19 cellular contexts compared by ENCODE assay signal in the genomic region with DNA sequence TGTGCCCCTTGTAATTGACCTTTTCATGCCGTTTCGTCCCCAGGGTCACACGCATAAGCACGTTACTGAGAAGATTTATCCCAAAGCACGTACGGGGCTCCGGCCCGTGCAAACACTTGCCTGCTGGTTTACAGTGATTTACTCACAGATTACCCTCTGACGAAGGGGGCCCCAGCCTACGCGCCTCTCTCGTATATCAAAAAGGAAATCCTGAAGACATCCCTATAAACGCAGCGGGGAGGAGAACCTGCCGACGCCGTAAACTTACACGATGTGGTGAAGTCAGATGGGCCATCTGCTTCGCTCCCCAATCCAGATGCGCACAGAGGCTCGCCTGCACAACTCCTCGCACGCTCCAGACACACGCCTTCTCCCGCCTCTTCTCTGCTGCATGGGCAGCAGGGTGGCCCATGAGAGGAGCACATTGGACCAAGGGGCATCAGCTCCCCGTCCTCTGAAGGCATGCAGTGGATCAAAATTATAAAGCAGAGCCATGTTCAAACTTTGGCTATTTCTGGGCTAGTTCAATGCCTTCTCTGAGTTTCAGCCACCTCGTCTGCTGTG.
DNase-seq lines count a peak whose midpoint lies in the region; ATAC-seq and TF ChIP-seq lines count a peak whose summit lies in the region.
"Had no signal": no experiment of that assay in that cellular context is flagged by ENCODE, and none has a peak within 500 bp of the region (broad histone marks: within the 10 kb centered on the region; RNA-seq: fewer than 3 reads in every experiment).

No MANE protein-coding gene starts in this region.

- H3K4me1 ChIP-seq in uterus = peaks cover 0 to 3% of the 10 kb centered on the region in 2 donors
- H3K4me1 ChIP-seq: BE2C had no signal

- peaks cover 76% of the 10 kb centered on the region for H3K27me3 Mint-ChIP-seq in nephron progenitor cell (ENCODE audit: low read depth, poor library complexity)

- H3K27ac Mint-ChIP-seq in nephron progenitor cell = peak overlapping the region; percentile 12
- H3K27ac Mint-ChIP-seq: CD8-positive, alpha-beta T cell had no signal

- H3K36me3 ChIP-seq in uterus = no peaks in the 10 kb centered on the region
- H3K36me3 ChIP-seq: BE2C had no signal

- H3K9me3 ChIP-seq in uterus = no peaks in the 10 kb centered on the region
- H3K9me3 ChIP-seq: BE2C had no signal

- no peaks in the 10 kb centered on the region for H3K36me3 Mint-ChIP-seq in nephron progenitor cell (ENCODE audit: low read depth)
- H3K36me3 Mint-ChIP-seq: CD8-positive, alpha-beta T cell had no signal

- peak overlapping the region; percentile 28 for H3K4me3 Mint-ChIP-seq in nephron progenitor cell
- H3K4me3 Mint-ChIP-seq: CD8-positive, alpha-beta T cell; GM23338 had no signal

- TF ChIP-seq CTCF in nephron progenitor cell (IDR thresholded peaks at IDR 0.05) = no peak
- no peak for TF ChIP-seq CTCF in uterus (IDR thresholded peaks at IDR 0.05)

- H3K4me1 Mint-ChIP-seq in nephron progenitor cell = peaks cover 68% of the 10 kb centered on the region

- ATAC-seq in SK-N-SH treated with all-trans-retinoic acid at 6 μM for 48 hours (no peak), GM18867 (IDR thresholded peaks at IDR 0.05; ENCODE audit: unreplicated experiment) (no peak)
- ATAC-seq: CD8-positive, alpha-beta T cell; GM23338 had no signal

- POLR2A ChIA-PET in HEK293T (lab: Yijun Ruan, JAX) = no interaction called here

- intact Hi-C loops in uterus (cut with DNase I; ENCODE audit: low total_unique reads) = no loop called here

- no peaks in the 10 kb centered on the region for H3K27me3 ChIP-seq in uterus
- H3K27me3 ChIP-seq: BE2C had no signal

- no peak for TF ChIP-seq POLR2A in uterus (IDR thresholded peaks at IDR 0.05)

- no peak overlapping the region for H3K27ac ChIP-seq in uterus
- H3K27ac ChIP-seq: RWPE1 had no signal

- peaks cover 11% of the 10 kb centered on the region for H3K9me3 Mint-ChIP-seq in nephron progenitor cell
- H3K9me3 Mint-ChIP-seq: CD8-positive, alpha-beta T cell; GM23338 had no signal

- DNase-seq in HEK293T (ENCODE audit: extremely low spot score) (peak; percentile 70), amniotic epithelial cell (ENCODE audit: low read depth) (peak; percentile 57), nephron progenitor cell (peak; percentile 76), uterus (peak; percentile 31 to 33), cerebellar cortex (ENCODE audit: low spot score) (no peak)
- DNase-seq: BE2C; CD8-positive, alpha-beta T cell; DMS79 treated with DMSO at 0.1 percent for 48 hours; NCI-H1048; NCI-H1436 treated with DMSO at 0.1 percent for 48 hours; NCI-H345; NCI-H69; NK-92 treated with Interleukin-12 subunit alpha and Interleukin-12 subunit beta, amount 100 ng/mL, for 24 hours; OCI-M1; SW 1271 had no signal

- CTCF ChIA-PET in HEK293T (lab: Yijun Ruan, JAX) = interaction anchor here (1.0 kb wide), 1 partner anchor 45 kb away, joined by 3 read pairs; no protein-coding TSS in a partner anchor

- H3K4me3 ChIP-seq in uterus = no peak overlapping the region
- H3K4me3 ChIP-seq: GM23338 had no signal

TF ChIP-seq in HEK293T, 16 proteins besides CTCF, POLR2A, EP300 and RAD21:
- TF ChIP-seq NFRKB (IDR thresholded peaks at IDR 0.05) (no peak), L3MBTL2 (conservative IDR thresholded peaks at IDR 0.05) (peak; percentile 98), ARNT (IDR thresholded peaks at IDR 0.05) (peak; percentile 98), CTBP1 (IDR thresholded peaks at IDR 0.05; ENCODE audit: borderline replicate concordance) (peak; percentile 94), SUZ12 (IDR thresholded peaks at IDR 0.05) (no peak), SP1 (IDR thresholded peaks at IDR 0.05) (no peak)
- TF ChIP-seq, protein P1, sequence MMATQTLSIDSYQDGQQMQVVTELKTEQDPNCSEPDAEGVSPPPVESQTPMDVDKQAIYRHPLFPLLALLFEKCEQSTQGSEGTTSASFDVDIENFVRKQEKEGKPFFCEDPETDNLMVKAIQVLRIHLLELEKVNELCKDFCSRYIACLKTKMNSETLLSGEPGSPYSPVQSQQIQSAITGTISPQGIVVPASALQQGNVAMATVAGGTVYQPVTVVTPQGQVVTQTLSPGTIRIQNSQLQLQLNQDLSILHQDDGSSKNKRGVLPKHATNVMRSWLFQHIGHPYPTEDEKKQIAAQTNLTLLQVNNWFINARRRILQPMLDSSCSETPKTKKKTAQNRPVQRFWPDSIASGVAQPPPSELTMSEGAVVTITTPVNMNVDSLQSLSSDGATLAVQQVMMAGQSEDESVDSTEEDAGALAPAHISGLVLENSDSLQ (IDR thresholded peaks at IDR 0.05) = peak; percentile 92
TF ChIP-seq in HEK293T: peak in this region for 4.

TF ChIP-seq in SK-N-SH treated with all-trans-retinoic acid at 6 μM for 48 hours, 23 proteins besides CTCF, POLR2A, EP300 and RAD21:
- TF ChIP-seq BACH2 (CRISPR knock-in tag; IDR thresholded peaks at IDR 0.05; ENCODE audit: borderline replicate concordance) = no peak
- TF ChIP-seq ZNF70 (CRISPR knock-in tag; IDR thresholded peaks at IDR 0.05) = no peak
- TF ChIP-seq RARB (CRISPR knock-in tag; IDR thresholded peaks at IDR 0.05) = no peak
- TF ChIP-seq, protein P2, sequence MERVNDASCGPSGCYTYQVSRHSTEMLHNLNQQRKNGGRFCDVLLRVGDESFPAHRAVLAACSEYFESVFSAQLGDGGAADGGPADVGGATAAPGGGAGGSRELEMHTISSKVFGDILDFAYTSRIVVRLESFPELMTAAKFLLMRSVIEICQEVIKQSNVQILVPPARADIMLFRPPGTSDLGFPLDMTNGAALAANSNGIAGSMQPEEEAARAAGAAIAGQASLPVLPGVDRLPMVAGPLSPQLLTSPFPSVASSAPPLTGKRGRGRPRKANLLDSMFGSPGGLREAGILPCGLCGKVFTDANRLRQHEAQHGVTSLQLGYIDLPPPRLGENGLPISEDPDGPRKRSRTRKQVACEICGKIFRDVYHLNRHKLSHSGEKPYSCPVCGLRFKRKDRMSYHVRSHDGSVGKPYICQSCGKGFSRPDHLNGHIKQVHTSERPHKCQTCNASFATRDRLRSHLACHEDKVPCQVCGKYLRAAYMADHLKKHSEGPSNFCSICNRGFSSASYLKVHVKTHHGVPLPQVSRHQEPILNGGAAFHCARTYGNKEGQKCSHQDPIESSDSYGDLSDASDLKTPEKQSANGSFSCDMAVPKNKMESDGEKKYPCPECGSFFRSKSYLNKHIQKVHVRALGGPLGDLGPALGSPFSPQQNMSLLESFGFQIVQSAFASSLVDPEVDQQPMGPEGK (CRISPR knock-in tag; IDR thresholded peaks at IDR 0.05; ENCODE audit: borderline replicate concordance) = no peak
- no peak for TF ChIP-seq ISL1 (CRISPR knock-in tag; IDR thresholded peaks at IDR 0.05)
- TF ChIP-seq, protein P3, sequence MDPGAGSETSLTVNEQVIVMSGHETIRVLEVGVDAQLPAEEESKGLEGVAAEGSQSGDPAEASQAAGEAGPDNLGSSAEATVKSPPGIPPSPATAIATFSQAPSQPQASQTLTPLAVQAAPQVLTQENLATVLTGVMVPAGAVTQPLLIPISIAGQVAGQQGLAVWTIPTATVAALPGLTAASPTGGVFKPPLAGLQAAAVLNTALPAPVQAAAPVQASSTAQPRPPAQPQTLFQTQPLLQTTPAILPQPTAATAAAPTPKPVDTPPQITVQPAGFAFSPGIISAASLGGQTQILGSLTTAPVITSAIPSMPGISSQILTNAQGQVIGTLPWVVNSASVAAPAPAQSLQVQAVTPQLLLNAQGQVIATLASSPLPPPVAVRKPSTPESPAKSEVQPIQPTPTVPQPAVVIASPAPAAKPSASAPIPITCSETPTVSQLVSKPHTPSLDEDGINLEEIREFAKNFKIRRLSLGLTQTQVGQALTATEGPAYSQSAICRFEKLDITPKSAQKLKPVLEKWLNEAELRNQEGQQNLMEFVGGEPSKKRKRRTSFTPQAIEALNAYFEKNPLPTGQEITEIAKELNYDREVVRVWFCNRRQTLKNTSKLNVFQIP (CRISPR knock-in tag; IDR thresholded peaks at IDR 0.05; ENCODE audit: borderline replicate concordance, low read depth) = no peak
- TF ChIP-seq TOX (CRISPR knock-in tag; IDR thresholded peaks at IDR 0.05; ENCODE audit: borderline replicate concordance) = no peak
- TF ChIP-seq, protein P4, sequence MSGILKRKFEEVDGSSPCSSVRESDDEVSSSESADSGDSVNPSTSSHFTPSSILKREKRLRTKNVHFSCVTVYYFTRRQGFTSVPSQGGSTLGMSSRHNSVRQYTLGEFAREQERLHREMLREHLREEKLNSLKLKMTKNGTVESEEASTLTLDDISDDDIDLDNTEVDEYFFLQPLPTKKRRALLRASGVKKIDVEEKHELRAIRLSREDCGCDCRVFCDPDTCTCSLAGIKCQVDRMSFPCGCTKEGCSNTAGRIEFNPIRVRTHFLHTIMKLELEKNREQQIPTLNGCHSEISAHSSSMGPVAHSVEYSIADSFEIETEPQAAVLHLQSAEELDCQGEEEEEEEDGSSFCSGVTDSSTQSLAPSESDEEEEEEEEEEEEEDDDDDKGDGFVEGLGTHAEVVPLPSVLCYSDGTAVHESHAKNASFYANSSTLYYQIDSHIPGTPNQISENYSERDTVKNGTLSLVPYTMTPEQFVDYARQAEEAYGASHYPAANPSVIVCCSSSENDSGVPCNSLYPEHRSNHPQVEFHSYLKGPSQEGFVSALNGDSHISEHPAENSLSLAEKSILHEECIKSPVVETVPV (CRISPR knock-in tag; IDR thresholded peaks at IDR 0.05) = no peak
